8 cellular contexts compared by ENCODE assay signal in the genomic region with DNA sequence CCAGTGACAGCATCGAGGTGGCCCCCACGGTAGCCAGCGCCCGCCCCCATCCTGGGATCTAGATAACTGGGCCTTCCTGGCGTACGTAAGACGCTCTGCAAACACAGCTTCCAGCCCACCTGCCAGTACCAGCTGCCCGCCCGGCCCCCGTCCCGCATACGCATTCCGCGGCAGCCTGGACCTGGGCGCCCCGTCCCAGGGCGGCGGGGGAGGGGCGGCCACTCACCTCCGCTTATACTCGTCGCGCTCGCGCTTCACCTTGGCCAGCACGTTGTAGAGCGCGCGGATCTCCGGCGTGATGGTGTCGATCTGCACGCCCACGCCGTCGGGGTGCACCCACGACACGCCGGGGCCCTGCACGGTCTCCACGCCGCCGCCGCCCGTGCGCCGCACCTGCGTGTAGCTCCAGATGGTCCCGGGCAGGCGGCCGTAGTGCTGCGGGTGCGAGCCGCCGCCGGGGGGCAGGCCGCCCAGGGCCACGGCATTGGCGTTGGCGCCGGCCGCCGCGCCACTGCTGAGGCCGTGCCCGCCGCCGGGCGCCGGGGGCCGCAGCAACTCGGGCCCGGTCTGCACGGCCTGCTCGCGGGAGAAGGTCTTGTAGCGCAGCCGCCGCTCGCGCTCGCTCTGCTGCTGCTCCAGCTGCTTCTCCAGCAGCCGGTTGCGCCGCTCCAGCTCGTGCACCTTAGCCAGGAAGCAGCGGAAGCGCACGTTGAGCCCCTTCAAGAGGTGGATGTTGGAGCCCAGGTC. TPM values are rescaled to one million over a fixed set of nuclear protein-coding genes. Genes with fewer than 3 reads are reported as not detected.
DNase-seq lines count a peak whose midpoint lies in the region; ATAC-seq and TF ChIP-seq lines count a peak whose summit lies in the region.

No MANE protein-coding gene starts in this region.

- peak; percentile 19 for ATAC-seq in HG02885 (IDR thresholded peaks at IDR 0.05; ENCODE audit: poor library complexity, unreplicated experiment)

- DNase-seq in DMS 273 (lab: John Stamatoyannopoulos, UW; ENCODE audit: unreplicated experiment), result peak; percentile 75
- no peak for DNase-seq in DMS 273 treated with DMSO at 0.1 percent for 48 hours (lab: John Stamatoyannopoulos, UW)
- DNase-seq in activated gamma-delta T cell (lab: John Stamatoyannopoulos, UW), result peak; percentile 44
- DNase-seq in head of caudate nucleus, result peak in 22 of 42 donors; percentile 25 to 67 (median 52)
- DNase-seq in retina, result peak; percentile 68
- DNase-seq in AG08395 (ENCODE audit: low spot score), result no peak

- intact Hi-C loops in head of caudate nucleus (cut with DNase I), result no loop called here

TF ChIP-seq in PFSK-1, 5 proteins besides CTCF, POLR2A, EP300 and RAD21:
- TF ChIP-seq SIN3A (IDR thresholded peaks at IDR 0.05; ENCODE audit: borderline replicate concordance, insufficient read depth, low read length), result 0 out of 2 replicates have a peak, but pooled peaks have one; percentile 4
- TF ChIP-seq FOXP2 (optimal IDR thresholded peaks at IDR 0.05; ENCODE audit: borderline replicate concordance, extremely low read depth, extremely low read length, insufficient read depth), result peak; percentile 32
- no peak for TF ChIP-seq POLR2AphosphoS5 (IDR thresholded peaks at IDR 0.05; ENCODE audit: low read depth, low read length)

RNA-seq across cellular contexts. Expression of gene IFFO2, which starts 0.9 kb away (rescaled TPM):
- polyA plus RNA-seq in PFSK-1 (2012; ENCODE audit: insufficient read length, low read depth), result 17.2 TPM

RNA-seq across cellular contexts. Expression of gene ALDH4A1, which starts 53.3 kb away (rescaled TPM):
- 13.6 TPM for polyA plus RNA-seq in PFSK-1 (2012; ENCODE audit: insufficient read length, low read depth)

Comparison
In these comparisons a context has a peak if more than half of its experiments do, and no peak if none do; other contexts are left out.
1. DNase-seq: peak in DMS 273 (single experiment), activated gamma-delta T cell (single experiment), head of caudate nucleus (22 of 42) and retina (single experiment); none in DMS 273 treated with DMSO at 0.1 percent for 48 hours (single experiment) and AG08395 (single experiment).